ENCODE assay signal across 8 cellular contexts in genomic region chr1:203628185-203628996, GRCh38. TPM values are rescaled to one million over a fixed set of nuclear protein-coding genes. Genes with fewer than 3 reads are reported as not detected.
A peak's percentile ranks its signal among the peaks of the same experiment; 100 is the strongest.
DNase-seq lines count a peak whose midpoint lies in the region; ATAC-seq and TF ChIP-seq lines count a peak whose summit lies in the region.

No MANE protein-coding gene starts in this region.

- 37 to 47% methylated on average over 17 to 19 of the region's 19 CpGs for WGBS in body of pancreas, 2 donors
- WGBS in smooth muscle cell (ENCODE audit: low lambda C conversion rate): 2% methylated on average over 19 of the region's 19 CpGs

- H3K27ac ChIP-seq in body of pancreas (peak overlapping the region; percentile 52 to 88 (median 78)), smooth muscle cell (ENCODE audit: low read depth) (peak overlapping the region; percentile 86)

- TF ChIP-seq POLR2A in body of pancreas (IDR thresholded peaks at IDR 0.05): peak in 1 of 3 donors; percentile 5

- H3K4me1 ChIP-seq in body of pancreas (peaks cover 51% of the 10 kb centered on the region), smooth muscle cell (ENCODE audit: low read depth) (peaks cover 26% of the 10 kb centered on the region)

- TF ChIP-seq CTCF in body of pancreas (IDR thresholded peaks at IDR 0.05) (no peak), smooth muscle cell (IDR thresholded peaks at IDR 0.05; ENCODE audit: borderline replicate concordance, insufficient read depth, poor library complexity, severe bottlenecking) (peak; percentile 16)

- no peak for ATAC-seq in body of pancreas
- no peak for ATAC-seq in HG03520 (IDR thresholded peaks at IDR 0.05; ENCODE audit: unreplicated experiment)
- ATAC-seq in GM21528 (IDR thresholded peaks at IDR 0.05; ENCODE audit: low FRiP score, unreplicated experiment): no peak
- ATAC-seq in GM21360 (IDR thresholded peaks at IDR 0.05; ENCODE audit: unreplicated experiment): no peak

- peak; percentile 76 for DNase-seq in EL
- DNase-seq in NCI-H146 (lab: John Stamatoyannopoulos, UW): peak; percentile 50
- DNase-seq in body of pancreas: peak in 3 of 4 donors; percentile 23 to 34 (median 26)
- peak; percentile 69 for DNase-seq in iPS-NIHi11 (ENCODE audit: low spot score)
- DNase-seq in smooth muscle cell (lab: John Stamatoyannopoulos, UW; ENCODE audit: unreplicated experiment): no peak

- H3K79me2 ChIP-seq in smooth muscle cell (ENCODE audit: low read depth): peaks cover 66% of the 10 kb centered on the region

- H3K9me3 ChIP-seq in body of pancreas (no peaks in the 10 kb centered on the region), smooth muscle cell (replicated peaks; ENCODE audit: low read depth) (no peaks in the 10 kb centered on the region)

- peaks cover 5% of the 10 kb centered on the region for H3F3A ChIP-seq in smooth muscle cell (ENCODE audit: low read depth)

- H3K27me3 ChIP-seq in body of pancreas (no peaks in the 10 kb centered on the region), smooth muscle cell (ENCODE audit: low read depth) (no peaks in the 10 kb centered on the region)

- H3K9ac ChIP-seq in smooth muscle cell (ENCODE audit: low read depth): peak overlapping the region; percentile 84

- H3K4me2 ChIP-seq in smooth muscle cell: peak overlapping the region; percentile 94

- H2AFZ ChIP-seq in smooth muscle cell (ENCODE audit: low read depth): peak overlapping the region; percentile 40

- peak overlapping the region in 1 of 2 donors; percentile 14 for H3K4me3 ChIP-seq in body of pancreas
- H3K4me3 ChIP-seq in smooth muscle cell: peak overlapping the region; percentile 63

- no peaks in the 10 kb centered on the region for H3K36me3 ChIP-seq in body of pancreas (replicated peaks in 1 of 2; ENCODE audit: insufficient read depth in 1 of 2, low read depth in 2 of 2)
- H3K36me3 ChIP-seq in smooth muscle cell (ENCODE audit: low read depth): no peaks in the 10 kb centered on the region

- H4K20me1 ChIP-seq in smooth muscle cell (ENCODE audit: low read depth): peaks cover 44% of the 10 kb centered on the region

- intact Hi-C loops in body of pancreas (cut with DNase I): no loop called here

RNA-seq across cellular contexts. Expression of gene ATP2B4, which starts 1.8 kb away (rescaled TPM):
- total RNA-seq in body of pancreas (10 to 100 TPM; 27.5 to 31.3 TPM), smooth muscle cell (104 and 113 TPM in 2 replicates)
- polyA plus RNA-seq in smooth muscle cell: 31.1 and 49.3 TPM in 2 replicates
